1 cellular context compared by ENCODE assay signal in the genomic region with DNA sequence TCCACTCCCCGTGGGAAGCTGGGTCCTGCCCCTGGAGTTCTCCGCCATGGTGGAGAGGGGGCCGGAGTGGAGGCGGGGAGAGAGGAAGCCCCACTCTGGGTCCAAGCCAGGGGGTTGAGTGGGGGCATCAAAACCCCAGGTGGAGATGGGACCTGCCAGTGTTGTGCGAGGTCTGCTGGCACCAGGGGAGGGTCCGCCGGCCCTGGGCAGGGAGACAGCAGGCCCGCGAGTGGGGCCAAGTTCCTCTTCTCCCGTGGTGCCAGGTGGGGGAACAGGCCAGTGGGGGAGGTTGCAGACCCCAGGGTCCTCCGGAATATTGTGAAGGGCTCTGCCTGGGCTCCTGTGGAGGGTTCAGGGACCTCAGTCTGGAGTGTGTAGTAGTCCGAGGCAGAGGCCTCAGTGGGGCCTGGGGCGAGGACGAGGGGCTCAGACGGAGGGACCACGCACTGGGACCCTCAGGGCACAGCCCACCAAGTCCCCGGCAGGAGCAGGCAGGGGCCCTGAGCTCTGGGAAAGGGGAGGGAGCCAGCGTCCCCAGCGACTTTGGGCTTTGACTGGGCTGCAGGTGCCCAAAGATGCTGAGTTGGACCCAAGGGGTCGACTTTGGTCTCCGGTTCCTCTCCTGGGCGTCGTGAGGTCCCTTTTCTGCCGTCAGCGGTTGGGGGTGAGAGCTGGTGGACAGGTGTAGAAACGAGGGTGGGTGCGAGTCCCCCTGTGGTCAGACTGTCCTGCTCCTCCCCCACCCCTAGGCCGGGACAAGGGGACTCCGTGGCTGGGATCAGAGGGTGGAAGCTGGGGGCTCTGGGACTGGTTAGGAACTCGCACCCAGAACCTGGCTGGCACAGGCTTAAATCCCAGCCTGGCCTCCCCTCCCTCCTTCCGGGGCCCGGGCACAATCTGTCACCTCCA.
TF ChIP-seq lines count a peak whose summit lies in the region.

No MANE protein-coding gene starts in this region.

TF ChIP-seq in HepG2, 621 proteins besides CTCF, POLR2A, EP300 and RAD21:
- TF ChIP-seq ONECUT2 (CRISPR knock-in tag; IDR thresholded peaks at IDR 0.05) (no peak), SIX4 (CRISPR knock-in tag; IDR thresholded peaks at IDR 0.05) (no peak), PHB2 (IDR thresholded peaks at IDR 0.05; ENCODE audit: partially characterized antibody) (no peak), ZNF781 (CRISPR knock-in tag; IDR thresholded peaks at IDR 0.05; ENCODE audit: borderline replicate concordance, not compliant biosample characterization) (no peak), ZNF614 (CRISPR knock-in tag; IDR thresholded peaks at IDR 0.05; ENCODE audit: borderline replicate concordance) (no peak), ZNF567 (CRISPR knock-in tag; IDR thresholded peaks at IDR 0.05; ENCODE audit: borderline replicate concordance) (no peak), MXD4 (CRISPR knock-in tag; IDR thresholded peaks at IDR 0.05) (no peak), DNMT1 (CRISPR knock-in tag; IDR thresholded peaks at IDR 0.05) (no peak), ZNF224 (CRISPR knock-in tag; IDR thresholded peaks at IDR 0.05) (no peak), NRL (CRISPR knock-in tag; IDR thresholded peaks at IDR 0.05; ENCODE audit: borderline replicate concordance) (no peak)
